8 cellular contexts compared by ENCODE assay signal in the genomic region with DNA sequence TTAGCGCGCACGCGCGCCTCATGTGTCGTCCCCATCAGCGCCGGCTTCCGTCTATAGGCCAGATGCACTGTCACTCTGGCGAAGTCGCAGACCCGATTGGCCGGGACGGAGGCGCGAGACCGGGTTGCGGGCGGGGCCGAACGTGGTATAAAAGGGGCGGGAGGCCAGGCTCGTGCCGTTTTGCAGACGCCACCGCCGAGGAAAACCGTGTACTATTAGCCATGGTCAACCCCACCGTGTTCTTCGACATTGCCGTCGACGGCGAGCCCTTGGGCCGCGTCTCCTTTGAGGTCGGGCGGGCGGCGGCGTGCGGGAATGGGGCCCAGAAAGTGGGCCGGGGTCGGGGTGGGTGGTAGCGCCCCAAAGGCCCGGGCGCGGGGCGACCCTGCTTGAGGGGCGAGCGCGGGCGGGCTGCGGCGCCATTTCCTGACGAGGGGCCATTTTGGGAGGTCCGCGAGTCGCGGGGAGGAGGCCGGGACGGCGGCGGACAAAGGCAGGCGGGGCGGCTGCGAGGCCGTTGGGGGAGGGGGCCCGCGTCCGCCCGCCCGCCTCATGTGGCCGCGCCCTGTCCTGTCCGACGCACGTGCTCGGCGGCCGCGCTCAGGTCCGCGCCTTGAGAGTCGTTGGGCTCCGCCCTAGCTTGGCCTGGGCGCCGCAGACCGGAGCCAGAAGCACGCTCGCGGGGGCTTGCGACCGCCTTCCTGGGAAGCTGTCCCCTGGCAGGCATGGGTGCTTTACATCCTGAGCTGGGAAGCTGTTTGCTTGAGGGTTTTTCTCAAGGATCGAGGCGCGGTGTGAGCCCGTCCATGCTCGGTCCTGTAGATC.
DNase-seq lines count a peak whose midpoint lies in the region; ATAC-seq lines count a peak whose summit lies in the region.

TSS of gene PPIA (plus strand) at position 178 of the 825 bp plus-strand sequence. CDS start at position 222, 44 bp downstream.

- H3K4me1 Mint-ChIP-seq in effector memory CD8-positive, alpha-beta T cell (ENCODE audit: low read depth in 2 of 2): peaks cover 11 to 36% of the 10 kb centered on the region in 2 donors
- peaks cover 16% of the 10 kb centered on the region for H3K4me1 Mint-ChIP-seq in memory B cell

- H3K27ac Mint-ChIP-seq in effector memory CD8-positive, alpha-beta T cell: peak within 1 kb of the TSS; percentile 96 to 98
- H3K27ac Mint-ChIP-seq in memory B cell: peak within 1 kb of the TSS; percentile 97

- ATAC-seq in GM21367 (IDR thresholded peaks at IDR 0.05; ENCODE audit: unreplicated experiment) (peak; percentile 79), memory B cell (ENCODE audit: low read depth) (peak; percentile 85)
- ATAC-seq in effector memory CD8-positive, alpha-beta T cell (replicated peaks): peak; percentile 85

- no peaks in the 10 kb centered on the region for H3K27me3 Mint-ChIP-seq in effector memory CD8-positive, alpha-beta T cell
- H3K27me3 Mint-ChIP-seq in memory B cell: no peaks in the 10 kb centered on the region

- H3K4me3 Mint-ChIP-seq in effector memory CD8-positive, alpha-beta T cell: peak within 1 kb of the TSS; percentile 87 to 98
- H3K4me3 Mint-ChIP-seq in memory B cell: peak within 1 kb of the TSS; percentile 95

- DNase-seq in COLO829 (ENCODE audit: low spot score): peak; percentile 100
- DNase-seq in HUDEP-2 (lab: John Stamatoyannopoulos, UW; ENCODE audit: unreplicated experiment in 76 of 76): peak; percentile 48 to 98 (median 97)
- peak; percentile 98 for DNase-seq in NOMO-1 treated with dmso at 0.1 percent for 144 hours (lab: John Stamatoyannopoulos, UW; ENCODE audit: unreplicated experiment)
- DNase-seq in activated CD8-positive, alpha-beta memory T cell treated with anti-CD3 and anti-CD28 coated beads for 48 hours (ENCODE audit: low read depth in 2 of 3, low spot score in 2 of 3): peak; percentile 95 to 99 (median 98)
- peak; percentile 98 for DNase-seq in effector memory CD8-positive, alpha-beta T cell
- DNase-seq in memory B cell (ENCODE audit: low spot score in 2 of 2): peak; percentile 96 to 99
- DNase-seq in stimulated activated CD8-positive, alpha-beta memory T cell treated with anti-CD3 and anti-CD28 coated beads, Interleukin-12 subunit alpha, Interleukin-12 subunit beta, amount 100 ng/mL, for 1 hour (ENCODE audit: low read depth): peak; percentile 98

- no peaks in the 10 kb centered on the region for H3K9me3 Mint-ChIP-seq in effector memory CD8-positive, alpha-beta T cell
- H3K9me3 Mint-ChIP-seq in memory B cell: no peaks in the 10 kb centered on the region

- peaks cover 58% of the 10 kb centered on the region for H3K36me3 Mint-ChIP-seq in effector memory CD8-positive, alpha-beta T cell (ENCODE audit: insufficient read depth)
- H3K36me3 Mint-ChIP-seq in memory B cell: peaks cover 16% of the 10 kb centered on the region

Comparison
In these comparisons a context has a peak if more than half of its experiments do, and no peak if none do; other contexts are left out.
1. Peak in every context shown above with its lines: DNase-seq and ATAC-seq.